In genomic region chr17:67475161-67475887, GRCh38 we compare ENCODE assay signal across 8 cellular contexts.
DNase-seq lines count a peak whose midpoint lies in the region; ATAC-seq and TF ChIP-seq lines count a peak whose summit lies in the region.

No MANE protein-coding gene starts in this region.

- peaks cover 0 to 5% (median 0%) of the 10 kb centered on the region in 11 experiments; a peak in 1 of 22 replicates for H3K36me3 ChIP-seq in BLaER1 treated with 17β-estradiol and CSF1 and Interleukin-3, amounts not matched to agents 10 nM and 100 nM
- no peaks in the 10 kb centered on the region for H3K36me3 ChIP-seq in GM23248 (ENCODE audit: low read depth)
- H3K36me3 ChIP-seq in left ventricle myocardium inferior: no peaks in the 10 kb centered on the region
- no peaks in the 10 kb centered on the region for H3K36me3 ChIP-seq in aorta (ENCODE audit: control insufficient read depth in 1 of 2, insufficient read depth in 2 of 2, low read length in 1 of 2)

- DNase-seq in GM23248: peak; percentile 86
- DNase-seq in NCI-H1694 (lab: John Stamatoyannopoulos, UW): peak; percentile 96
- peak; percentile 63 to 80 (median 74) for DNase-seq in T-helper 17 cell
- peak; percentile 50 for DNase-seq in amniotic epithelial cell (ENCODE audit: low read depth)
- peak; percentile 76 for DNase-seq in left ventricle myocardium inferior
- DNase-seq in retinal pigment epithelial cell (ENCODE audit: low read depth): no peak
- DNase-seq in aorta: peak; percentile 84 to 88

- H3K27me3 Mint-ChIP-seq in T-helper 17 cell: no peaks in the 10 kb centered on the region

- H3F3A ChIP-seq in GM23248 (ENCODE audit: insufficient read depth): peaks cover 24% of the 10 kb centered on the region

- peaks cover 38 to 53% (median 50%) of the 10 kb centered on the region in 10 experiments for H3K4me1 ChIP-seq in BLaER1 treated with 17β-estradiol and CSF1 and Interleukin-3, amounts not matched to agents 10 nM and 100 nM
- H3K4me1 ChIP-seq in GM23248 (ENCODE audit: insufficient read depth) (peaks cover 27% of the 10 kb centered on the region), left ventricle myocardium inferior (peaks cover 49% of the 10 kb centered on the region), aorta (ENCODE audit: control insufficient read depth in 1 of 2, insufficient read depth in 2 of 2, low read length in 2 of 2) (peaks cover 0 to 2% of the 10 kb centered on the region in 2 donors)

- TF ChIP-seq CTCF in left ventricle myocardium inferior (IDR thresholded peaks at IDR 0.05; ENCODE audit: borderline replicate concordance) (peak; percentile 95), retinal pigment epithelial cell (conservative IDR thresholded peaks at IDR 0.05; ENCODE audit: low read depth, low read length) (peak; percentile 99)

- H3K27ac ChIP-seq in BLaER1 treated with 17β-estradiol and CSF1 and Interleukin-3, amounts not matched to agents 10 nM and 100 nM: peak overlapping the region in 2 of 11 experiments; percentile 21 to 34; a peak in 5 of 22 replicates
- H3K27ac ChIP-seq in GM23248 (peak overlapping the region; percentile 70), left ventricle myocardium inferior (replicated peaks) (peak overlapping the region; percentile 84), aorta (ENCODE audit: low read depth in 1 of 2, low read length in 2 of 2) (no peak overlapping the region)

- WGBS in GM23248 (ENCODE audit: low coverage in 1 of 2, low lambda C conversion rate in 2 of 2, missing lambda C conversion rate in 2 of 2), 2 experiments: 45 to 47% methylated on average over 20 to 21 of the region's 21 CpGs
- 17 to 23% methylated on average over 21 of the region's 21 CpGs for WGBS in aorta, 2 donors

- H3K4me1 Mint-ChIP-seq in T-helper 17 cell: peaks cover 50% of the 10 kb centered on the region

- 0 out of 2 replicates have a peak overlapping the region, but pooled peaks have one; percentile 19 for H2AFZ ChIP-seq in GM23248

- peaks cover 63% of the 10 kb centered on the region for H3K79me2 ChIP-seq in GM23248 (ENCODE audit: insufficient read depth)

- ATAC-seq in T-helper 17 cell (peak; percentile 88), aorta (ENCODE audit: low FRiP score) (peak; percentile 83)

- no peak overlapping the region for H3K4me3 ChIP-seq in BLaER1 treated with 17β-estradiol and CSF1 and Interleukin-3, amounts not matched to agents 10 nM and 100 nM
- no peak overlapping the region for H3K4me3 ChIP-seq in GM23248
- no peak overlapping the region for H3K4me3 ChIP-seq in left ventricle myocardium inferior
- no peak overlapping the region for H3K4me3 ChIP-seq in retinal pigment epithelial cell (ENCODE audit: low read length)
- H3K4me3 ChIP-seq in aorta (ENCODE audit: low read length in 2 of 2): no peak overlapping the region

- H3K27ac Mint-ChIP-seq in T-helper 17 cell: peak overlapping the region; percentile 98

- peak overlapping the region; percentile 34 to 79 (median 65) for H3K4me2 ChIP-seq in BLaER1 treated with 17β-estradiol and CSF1 and Interleukin-3, amounts not matched to agents 10 nM and 100 nM
- no peak overlapping the region for H3K4me2 ChIP-seq in GM23248 (ENCODE audit: unreplicated experiment)

- H3K9ac ChIP-seq in BLaER1 treated with 17β-estradiol and CSF1 and Interleukin-3, amounts not matched to agents 10 nM and 100 nM: peak overlapping the region in 6 of 11 experiments; percentile 13 to 54 (median 38); a peak in 6 of 22 replicates
- peak overlapping the region; percentile 11; the same call in 1 of the 2 replicates for H3K9ac ChIP-seq in GM23248

- H3K9me3 ChIP-seq in BLaER1 treated with 17β-estradiol and CSF1 and Interleukin-3, amounts not matched to agents 10 nM and 100 nM (replicated peaks in 1 of 11): peaks cover 5 to 10% (median 8%) of the 10 kb centered on the region in 11 experiments; a peak in 15 of 22 replicates
- no peaks in the 10 kb centered on the region for H3K9me3 ChIP-seq in GM23248 (ENCODE audit: low read depth)
- H3K9me3 ChIP-seq in T-helper 17 cell (ENCODE audit: control insufficient read depth, low read length, poor library complexity, severe bottlenecking): no peaks in the 10 kb centered on the region
- H3K9me3 ChIP-seq in left ventricle myocardium inferior (replicated peaks): peaks cover 6% of the 10 kb centered on the region
- no peaks in the 10 kb centered on the region for H3K9me3 ChIP-seq in aorta (ENCODE audit: control insufficient read depth, low read length)

- peaks cover 0 to 6% (median 0%) of the 10 kb centered on the region in 11 experiments; a peak in 2 of 22 replicates for H3K27me3 ChIP-seq in BLaER1 treated with 17β-estradiol and CSF1 and Interleukin-3, amounts not matched to agents 10 nM and 100 nM
- H3K27me3 ChIP-seq in GM23248 (replicated peaks; ENCODE audit: insufficient read depth): no peaks in the 10 kb centered on the region
- H3K27me3 ChIP-seq in left ventricle myocardium inferior (ENCODE audit: low read depth): no peaks in the 10 kb centered on the region
- no peaks in the 10 kb centered on the region for H3K27me3 ChIP-seq in aorta (ENCODE audit: control insufficient read depth in 1 of 2, insufficient read depth in 2 of 2, low read length in 1 of 2)

- peaks cover 0 to 10% (median 0%) of the 10 kb centered on the region in 11 experiments; a peak in 3 of 22 replicates for H4K20me1 ChIP-seq in BLaER1 treated with 17β-estradiol and CSF1 and Interleukin-3, amounts not matched to agents 10 nM and 100 nM
- H4K20me1 ChIP-seq in GM23248 (ENCODE audit: insufficient read depth): no peaks in the 10 kb centered on the region

- H3K9me2 ChIP-seq in GM23248 (ENCODE audit: insufficient read depth): no peaks in the 10 kb centered on the region

- in situ Hi-C loops in GM23248 (cut with MboI): loop anchor here (5.0 kb wide), 1 partner anchor 93 kb away; no protein-coding TSS in a partner anchor

- peak overlapping the region; percentile 76 for H3K4me3 Mint-ChIP-seq in T-helper 17 cell

- H3K36me3 Mint-ChIP-seq in T-helper 17 cell (ENCODE audit: low read depth): no peaks in the 10 kb centered on the region

- intact Hi-C loops in left ventricle myocardium inferior (cut with micrococcal nuclease): no loop called here
- intact Hi-C loops in aorta (cut with DNase I): loop anchor here in 1 of 2 donors (2.0 kb wide), 1 partner anchor 99 kb away; the partner anchor contains the start of gene PITPNC1

Comparison
In these comparisons a context has a peak if more than half of its experiments do, and no peak if none do; other contexts are left out.
1. H3K27ac ChIP-seq: peak in GM23248 (single experiment) and left ventricle myocardium inferior (single experiment); none in aorta (0 of 2).